1 cellular context compared by ENCODE assay signal in the genomic region with DNA sequence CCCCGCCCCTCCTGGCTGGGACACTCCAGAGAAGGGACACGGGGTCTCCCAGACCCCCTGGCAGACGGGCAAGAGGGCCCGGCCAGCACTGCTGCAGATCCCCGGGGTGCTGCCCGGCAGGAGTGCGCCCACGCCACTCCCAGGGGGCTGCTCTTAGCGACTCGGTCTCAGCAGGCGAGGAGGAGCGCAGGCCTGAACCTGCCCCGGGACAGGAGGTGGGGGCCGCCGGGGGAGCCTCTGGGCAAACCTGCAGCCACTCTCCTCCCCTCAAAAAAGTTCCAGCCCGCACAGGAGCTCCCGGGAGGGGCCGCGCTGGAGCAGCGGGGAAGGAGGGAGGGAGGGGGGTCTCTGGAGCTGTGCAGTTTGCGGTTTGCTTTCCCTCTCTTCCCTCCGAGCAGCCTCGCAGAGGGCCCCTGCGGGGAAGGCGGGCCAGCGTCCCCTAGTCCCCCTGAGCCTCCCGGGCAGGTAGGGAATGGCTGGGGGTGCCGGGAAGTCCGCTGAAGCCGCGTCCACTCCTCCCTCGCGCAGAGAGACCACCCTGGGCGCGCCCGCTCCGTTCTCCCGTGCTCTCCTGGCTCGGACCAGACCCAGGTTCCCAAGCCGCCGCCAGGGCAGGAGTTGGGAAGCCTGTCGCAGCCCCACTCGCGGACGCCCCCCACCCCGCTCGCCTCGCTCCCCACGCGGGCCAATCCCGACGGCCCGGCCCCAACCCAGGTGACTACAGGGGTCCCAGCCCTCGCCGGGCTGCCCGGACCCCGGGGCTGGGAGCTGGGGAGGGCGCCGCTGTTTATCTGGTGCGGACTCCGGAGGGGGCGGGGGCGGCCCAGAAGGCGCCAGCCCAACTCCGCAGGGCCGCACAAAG.
TF ChIP-seq lines count a peak whose summit lies in the region.

No MANE protein-coding gene starts in this region.

TF ChIP-seq in HepG2, 621 proteins besides CTCF, POLR2A, EP300 and RAD21 (continued from another document and continues in another):
- TF ChIP-seq, protein P1, sequence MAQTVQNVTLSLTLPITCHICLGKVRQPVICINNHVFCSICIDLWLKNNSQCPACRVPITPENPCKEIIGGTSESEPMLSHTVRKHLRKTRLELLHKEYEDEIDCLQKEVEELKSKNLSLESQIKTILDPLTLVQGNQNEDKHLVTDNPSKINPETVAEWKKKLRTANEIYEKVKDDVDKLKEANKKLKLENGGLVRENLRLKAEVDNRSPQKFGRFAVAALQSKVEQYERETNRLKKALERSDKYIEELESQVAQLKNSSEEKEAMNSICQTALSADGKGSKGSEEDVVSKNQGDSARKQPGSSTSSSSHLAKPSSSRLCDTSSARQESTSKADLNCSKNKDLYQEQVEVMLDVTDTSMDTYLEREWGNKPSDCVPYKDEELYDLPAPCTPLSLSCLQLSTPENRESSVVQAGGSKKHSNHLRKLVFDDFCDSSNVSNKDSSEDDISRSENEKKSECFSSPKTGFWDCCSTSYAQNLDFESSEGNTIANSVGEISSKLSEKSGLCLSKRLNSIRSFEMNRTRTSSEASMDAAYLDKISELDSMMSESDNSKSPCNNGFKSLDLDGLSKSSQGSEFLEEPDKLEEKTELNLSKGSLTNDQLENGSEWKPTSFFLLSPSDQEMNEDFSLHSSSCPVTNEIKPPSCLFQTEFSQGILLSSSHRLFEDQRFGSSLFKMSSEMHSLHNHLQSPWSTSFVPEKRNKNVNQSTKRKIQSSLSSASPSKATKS (CRISPR knock-in tag; IDR thresholded peaks at IDR 0.05): no peak
- TF ChIP-seq PAX8 (CRISPR knock-in tag; IDR thresholded peaks at IDR 0.05; ENCODE audit: borderline replicate concordance): no peak
- TF ChIP-seq, protein P2, sequence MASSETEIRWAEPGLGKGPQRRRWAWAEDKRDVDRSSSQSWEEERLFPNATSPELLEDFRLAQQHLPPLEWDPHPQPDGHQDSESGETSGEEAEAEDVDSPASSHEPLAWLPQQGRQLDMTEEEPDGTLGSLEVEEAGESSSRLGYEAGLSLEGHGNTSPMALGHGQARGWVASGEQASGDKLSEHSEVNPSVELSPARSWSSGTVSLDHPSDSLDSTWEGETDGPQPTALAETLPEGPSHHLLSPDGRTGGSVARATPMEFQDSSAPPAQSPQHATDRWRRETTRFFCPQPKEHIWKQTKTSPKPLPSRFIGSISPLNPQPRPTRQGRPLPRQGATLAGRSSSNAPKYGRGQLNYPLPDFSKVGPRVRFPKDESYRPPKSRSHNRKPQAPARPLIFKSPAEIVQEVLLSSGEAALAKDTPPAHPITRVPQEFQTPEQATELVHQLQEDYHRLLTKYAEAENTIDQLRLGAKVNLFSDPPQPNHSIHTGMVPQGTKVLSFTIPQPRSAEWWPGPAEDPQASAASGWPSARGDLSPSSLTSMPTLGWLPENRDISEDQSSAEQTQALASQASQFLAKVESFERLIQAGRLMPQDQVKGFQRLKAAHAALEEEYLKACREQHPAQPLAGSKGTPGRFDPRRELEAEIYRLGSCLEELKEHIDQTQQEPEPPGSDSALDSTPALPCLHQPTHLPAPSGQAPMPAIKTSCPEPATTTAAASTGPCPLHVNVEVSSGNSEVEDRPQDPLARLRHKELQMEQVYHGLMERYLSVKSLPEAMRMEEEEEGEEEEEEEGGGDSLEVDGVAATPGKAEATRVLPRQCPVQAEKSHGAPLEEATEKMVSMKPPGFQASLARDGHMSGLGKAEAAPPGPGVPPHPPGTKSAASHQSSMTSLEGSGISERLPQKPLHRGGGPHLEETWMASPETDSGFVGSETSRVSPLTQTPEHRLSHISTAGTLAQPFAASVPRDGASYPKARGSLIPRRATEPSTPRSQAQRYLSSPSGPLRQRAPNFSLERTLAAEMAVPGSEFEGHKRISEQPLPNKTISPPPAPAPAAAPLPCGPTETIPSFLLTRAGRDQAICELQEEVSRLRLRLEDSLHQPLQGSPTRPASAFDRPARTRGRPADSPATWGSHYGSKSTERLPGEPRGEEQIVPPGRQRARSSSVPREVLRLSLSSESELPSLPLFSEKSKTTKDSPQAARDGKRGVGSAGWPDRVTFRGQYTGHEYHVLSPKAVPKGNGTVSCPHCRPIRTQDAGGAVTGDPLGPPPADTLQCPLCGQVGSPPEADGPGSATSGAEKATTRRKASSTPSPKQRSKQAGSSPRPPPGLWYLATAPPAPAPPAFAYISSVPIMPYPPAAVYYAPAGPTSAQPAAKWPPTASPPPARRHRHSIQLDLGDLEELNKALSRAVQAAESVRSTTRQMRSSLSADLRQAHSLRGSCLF (CRISPR knock-in tag; IDR thresholded peaks at IDR 0.05; ENCODE audit: borderline replicate concordance): no peak
- TF ChIP-seq PCBP1 (IDR thresholded peaks at IDR 0.05; ENCODE audit: borderline replicate concordance, low read depth, low read length): 0 out of 2 replicates have a peak, but pooled peaks have one; percentile 20
- no peak for TF ChIP-seq ZNF121 (CRISPR knock-in tag; IDR thresholded peaks at IDR 0.05)
- TF ChIP-seq FOSL2 (CRISPR knock-in tag; IDR thresholded peaks at IDR 0.05): peak; percentile 66; the same call in 1 of the 2 replicates
- TF ChIP-seq ZNF773 (CRISPR knock-in tag; IDR thresholded peaks at IDR 0.05; ENCODE audit: borderline replicate concordance): no peak
- peak; percentile 11; the same call in 1 of the 2 replicates for TF ChIP-seq KDM2A (CRISPR knock-in tag; IDR thresholded peaks at IDR 0.05; ENCODE audit: borderline replicate concordance, low read depth)
- TF ChIP-seq, protein P3, sequence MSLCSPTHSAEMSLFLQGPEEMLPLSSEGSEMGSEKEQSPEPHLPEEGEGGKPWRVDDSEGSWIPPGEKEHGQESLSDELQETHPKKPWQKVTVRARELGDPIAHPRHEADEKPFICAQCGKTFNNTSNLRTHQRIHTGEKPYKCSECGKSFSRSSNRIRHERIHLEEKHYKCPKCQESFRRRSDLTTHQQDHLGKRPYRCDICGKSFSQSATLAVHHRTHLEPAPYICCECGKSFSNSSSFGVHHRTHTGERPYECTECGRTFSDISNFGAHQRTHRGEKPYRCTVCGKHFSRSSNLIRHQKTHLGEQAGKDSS (CRISPR knock-in tag; IDR thresholded peaks at IDR 0.05; ENCODE audit: borderline replicate concordance, low read depth): 0 out of 2 replicates have a peak, but pooled peaks have one; percentile 8
- TF ChIP-seq ZNF768 (CRISPR knock-in tag; IDR thresholded peaks at IDR 0.05): no peak
- TF ChIP-seq ZNF30 (CRISPR knock-in tag; IDR thresholded peaks at IDR 0.05): no peak
- TF ChIP-seq ARNTL (CRISPR knock-in tag; IDR thresholded peaks at IDR 0.05): no peak
- no peak for TF ChIP-seq ZSCAN22 (CRISPR knock-in tag; IDR thresholded peaks at IDR 0.05)
- TF ChIP-seq TAF1 (CRISPR knock-in tag; IDR thresholded peaks at IDR 0.05): peak; percentile 30; the same call in 1 of the 2 replicates
- no peak for TF ChIP-seq FOXK1 (CRISPR knock-in tag; IDR thresholded peaks at IDR 0.05; ENCODE audit: borderline replicate concordance, low read depth)
- no peak for TF ChIP-seq FOXA1 (IDR thresholded peaks at IDR 0.05)
- 0 out of 2 replicates have a peak, but pooled peaks have one; percentile 3 for TF ChIP-seq FOXA1 (CRISPR knock-in tag; IDR thresholded peaks at IDR 0.05)
- no peak for TF ChIP-seq ZNF329 (CRISPR knock-in tag; IDR thresholded peaks at IDR 0.05; ENCODE audit: low read depth)
- no peak for TF ChIP-seq PPARG (CRISPR knock-in tag; conservative IDR thresholded peaks at IDR 0.05)
- TF ChIP-seq ZNF660 (CRISPR knock-in tag; IDR thresholded peaks at IDR 0.05; ENCODE audit: borderline replicate concordance, low read depth): no peak
- TF ChIP-seq HOXA5 (CRISPR knock-in tag; IDR thresholded peaks at IDR 0.05): no peak
- TF ChIP-seq ZBTB38 (CRISPR knock-in tag; IDR thresholded peaks at IDR 0.05): no peak
- TF ChIP-seq MYC (CRISPR knock-in tag; IDR thresholded peaks at IDR 0.05; ENCODE audit: borderline replicate concordance): no peak
- peak; percentile 9; the same call in 1 of the 2 replicates for TF ChIP-seq POLR2G (IDR thresholded peaks at IDR 0.05; ENCODE audit: low read depth, low read length)
- TF ChIP-seq KLF6 (CRISPR knock-in tag; IDR thresholded peaks at IDR 0.05): no peak
- TF ChIP-seq NFE2 (CRISPR knock-in tag; IDR thresholded peaks at IDR 0.05): no peak
- TF ChIP-seq CBX5 (CRISPR knock-in tag; IDR thresholded peaks at IDR 0.05; ENCODE audit: borderline replicate concordance): no peak
- no peak for TF ChIP-seq SIX4 (CRISPR knock-in tag; IDR thresholded peaks at IDR 0.05)
- TF ChIP-seq, protein P4, sequence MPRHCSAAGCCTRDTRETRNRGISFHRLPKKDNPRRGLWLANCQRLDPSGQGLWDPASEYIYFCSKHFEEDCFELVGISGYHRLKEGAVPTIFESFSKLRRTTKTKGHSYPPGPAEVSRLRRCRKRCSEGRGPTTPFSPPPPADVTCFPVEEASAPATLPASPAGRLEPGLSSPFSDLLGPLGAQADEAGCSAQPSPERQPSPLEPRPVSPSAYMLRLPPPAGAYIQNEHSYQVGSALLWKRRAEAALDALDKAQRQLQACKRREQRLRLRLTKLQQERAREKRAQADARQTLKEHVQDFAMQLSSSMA (CRISPR knock-in tag; IDR thresholded peaks at IDR 0.05): no peak
- no peak for TF ChIP-seq ZNF468 (CRISPR knock-in tag; IDR thresholded peaks at IDR 0.05)
- TF ChIP-seq SRSF1 (optimal IDR thresholded peaks at IDR 0.05; ENCODE audit: low read depth, low read length): peak; percentile 57
- no peak for TF ChIP-seq SALL1 (CRISPR knock-in tag; IDR thresholded peaks at IDR 0.05)
- TF ChIP-seq, protein P5, sequence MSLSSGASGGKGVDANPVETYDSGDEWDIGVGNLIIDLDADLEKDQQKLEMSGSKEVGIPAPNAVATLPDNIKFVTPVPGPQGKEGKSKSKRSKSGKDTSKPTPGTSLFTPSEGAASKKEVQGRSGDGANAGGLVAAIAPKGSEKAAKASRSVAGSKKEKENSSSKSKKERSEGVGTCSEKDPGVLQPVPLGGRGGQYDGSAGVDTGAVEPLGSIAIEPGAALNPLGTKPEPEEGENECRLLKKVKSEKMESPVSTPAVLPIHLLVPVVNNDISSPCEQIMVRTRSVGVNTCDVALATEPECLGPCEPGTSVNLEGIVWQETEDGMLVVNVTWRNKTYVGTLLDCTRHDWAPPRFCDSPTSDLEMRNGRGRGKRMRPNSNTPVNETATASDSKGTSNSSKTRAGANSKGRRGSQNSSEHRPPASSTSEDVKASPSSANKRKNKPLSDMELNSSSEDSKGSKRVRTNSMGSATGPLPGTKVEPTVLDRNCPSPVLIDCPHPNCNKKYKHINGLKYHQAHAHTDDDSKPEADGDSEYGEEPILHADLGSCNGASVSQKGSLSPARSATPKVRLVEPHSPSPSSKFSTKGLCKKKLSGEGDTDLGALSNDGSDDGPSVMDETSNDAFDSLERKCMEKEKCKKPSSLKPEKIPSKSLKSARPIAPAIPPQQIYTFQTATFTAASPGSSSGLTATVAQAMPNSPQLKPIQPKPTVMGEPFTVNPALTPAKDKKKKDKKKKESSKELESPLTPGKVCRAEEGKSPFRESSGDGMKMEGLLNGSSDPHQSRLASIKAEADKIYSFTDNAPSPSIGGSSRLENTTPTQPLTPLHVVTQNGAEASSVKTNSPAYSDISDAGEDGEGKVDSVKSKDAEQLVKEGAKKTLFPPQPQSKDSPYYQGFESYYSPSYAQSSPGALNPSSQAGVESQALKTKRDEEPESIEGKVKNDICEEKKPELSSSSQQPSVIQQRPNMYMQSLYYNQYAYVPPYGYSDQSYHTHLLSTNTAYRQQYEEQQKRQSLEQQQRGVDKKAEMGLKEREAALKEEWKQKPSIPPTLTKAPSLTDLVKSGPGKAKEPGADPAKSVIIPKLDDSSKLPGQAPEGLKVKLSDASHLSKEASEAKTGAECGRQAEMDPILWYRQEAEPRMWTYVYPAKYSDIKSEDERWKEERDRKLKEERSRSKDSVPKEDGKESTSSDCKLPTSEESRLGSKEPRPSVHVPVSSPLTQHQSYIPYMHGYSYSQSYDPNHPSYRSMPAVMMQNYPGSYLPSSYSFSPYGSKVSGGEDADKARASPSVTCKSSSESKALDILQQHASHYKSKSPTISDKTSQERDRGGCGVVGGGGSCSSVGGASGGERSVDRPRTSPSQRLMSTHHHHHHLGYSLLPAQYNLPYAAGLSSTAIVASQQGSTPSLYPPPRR (CRISPR knock-in tag; IDR thresholded peaks at IDR 0.05; ENCODE audit: borderline replicate concordance): no peak
- no peak for TF ChIP-seq MIER2 (CRISPR knock-in tag; IDR thresholded peaks at IDR 0.05)
- TF ChIP-seq, protein P6, sequence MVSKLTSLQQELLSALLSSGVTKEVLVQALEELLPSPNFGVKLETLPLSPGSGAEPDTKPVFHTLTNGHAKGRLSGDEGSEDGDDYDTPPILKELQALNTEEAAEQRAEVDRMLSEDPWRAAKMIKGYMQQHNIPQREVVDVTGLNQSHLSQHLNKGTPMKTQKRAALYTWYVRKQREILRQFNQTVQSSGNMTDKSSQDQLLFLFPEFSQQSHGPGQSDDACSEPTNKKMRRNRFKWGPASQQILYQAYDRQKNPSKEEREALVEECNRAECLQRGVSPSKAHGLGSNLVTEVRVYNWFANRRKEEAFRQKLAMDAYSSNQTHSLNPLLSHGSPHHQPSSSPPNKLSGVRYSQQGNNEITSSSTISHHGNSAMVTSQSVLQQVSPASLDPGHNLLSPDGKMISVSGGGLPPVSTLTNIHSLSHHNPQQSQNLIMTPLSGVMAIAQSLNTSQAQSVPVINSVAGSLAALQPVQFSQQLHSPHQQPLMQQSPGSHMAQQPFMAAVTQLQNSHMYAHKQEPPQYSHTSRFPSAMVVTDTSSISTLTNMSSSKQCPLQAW (CRISPR knock-in tag; IDR thresholded peaks at IDR 0.05): no peak
- TF ChIP-seq, protein P7, sequence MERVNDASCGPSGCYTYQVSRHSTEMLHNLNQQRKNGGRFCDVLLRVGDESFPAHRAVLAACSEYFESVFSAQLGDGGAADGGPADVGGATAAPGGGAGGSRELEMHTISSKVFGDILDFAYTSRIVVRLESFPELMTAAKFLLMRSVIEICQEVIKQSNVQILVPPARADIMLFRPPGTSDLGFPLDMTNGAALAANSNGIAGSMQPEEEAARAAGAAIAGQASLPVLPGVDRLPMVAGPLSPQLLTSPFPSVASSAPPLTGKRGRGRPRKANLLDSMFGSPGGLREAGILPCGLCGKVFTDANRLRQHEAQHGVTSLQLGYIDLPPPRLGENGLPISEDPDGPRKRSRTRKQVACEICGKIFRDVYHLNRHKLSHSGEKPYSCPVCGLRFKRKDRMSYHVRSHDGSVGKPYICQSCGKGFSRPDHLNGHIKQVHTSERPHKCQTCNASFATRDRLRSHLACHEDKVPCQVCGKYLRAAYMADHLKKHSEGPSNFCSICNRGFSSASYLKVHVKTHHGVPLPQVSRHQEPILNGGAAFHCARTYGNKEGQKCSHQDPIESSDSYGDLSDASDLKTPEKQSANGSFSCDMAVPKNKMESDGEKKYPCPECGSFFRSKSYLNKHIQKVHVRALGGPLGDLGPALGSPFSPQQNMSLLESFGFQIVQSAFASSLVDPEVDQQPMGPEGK (CRISPR knock-in tag; IDR thresholded peaks at IDR 0.05): peak; percentile 84
- TF ChIP-seq GATA4 (IDR thresholded peaks at IDR 0.05; ENCODE audit: borderline replicate concordance, low read depth): no peak
- TF ChIP-seq GABPB1 (CRISPR knock-in tag; IDR thresholded peaks at IDR 0.05): peak; percentile 48; the same call in 1 of the 2 replicates
- TF ChIP-seq KLF11 (CRISPR knock-in tag; IDR thresholded peaks at IDR 0.05): no peak
